In genomic region chr4:138576684-138577083, GRCh38 we compare ENCODE assay signal across 8 cellular contexts.
A peak's percentile ranks its signal among the peaks of the same experiment; 100 is the strongest.
DNase-seq lines count a peak whose midpoint lies in the region; ATAC-seq and TF ChIP-seq lines count a peak whose summit lies in the region.

No MANE protein-coding gene starts in this region.

- 64 to 75% (median 73%) methylated on average over 3 of the region's 3 CpGs for WGBS in psoas muscle, 3 donors

- H3K9me3 ChIP-seq in PC-9 (ENCODE audit: insufficient read depth, low read depth) (no peaks in the 10 kb centered on the region), psoas muscle (peaks cover 25% of the 10 kb centered on the region)

- intact Hi-C loops in PC-9 (cut with micrococcal nuclease; ENCODE audit: unreplicated experiment) = loop anchor here (1.0 to 2.0 kb wide), 2 partner anchors 334 to 541 kb away; partner anchors contain the start of gene SLC7A11
- intact Hi-C loops in psoas muscle (cut with DNase I) = no loop called here

- H3K4me2 ChIP-seq in PC-9 = no peak overlapping the region

- ATAC-seq in GM19395 (IDR thresholded peaks at IDR 0.05; ENCODE audit: unreplicated experiment) (no peak), psoas muscle (no peak)

- POLR2A ChIA-PET in PC-9 (lab: Charles Lee; ENCODE audit: unreplicated experiment) = no interaction called here

- H3K4me3 ChIP-seq in PC-9 = no peak overlapping the region
- H3K4me3 ChIP-seq in fibroblast of villous mesenchyme (ENCODE audit: low read depth, low read length) = no peak overlapping the region
- no peak overlapping the region for H3K4me3 ChIP-seq in psoas muscle

- H4K20me1 ChIP-seq in PC-9 (ENCODE audit: insufficient read depth) = no peaks in the 10 kb centered on the region

- H3K27ac ChIP-seq in PC-9 (no peak overlapping the region), psoas muscle (no peak overlapping the region)

- H3K9me2 ChIP-seq in PC-9 (ENCODE audit: insufficient read depth) = no peaks in the 10 kb centered on the region

- no TSS peak for BruUV-seq in PC-9 (replicated peaks; lab: Mats Ljungman, UMichigan)

- H3K27me3 ChIP-seq in PC-9 (ENCODE audit: insufficient read depth, low read depth) (no peaks in the 10 kb centered on the region), psoas muscle (ENCODE audit: insufficient read depth in 3 of 3, low read length in 2 of 3) (no peaks in the 10 kb centered on the region)

- no peak overlapping the region for H2AFZ ChIP-seq in PC-9

- H3K4me1 ChIP-seq in PC-9 (replicated peaks; ENCODE audit: insufficient read depth) = no peaks in the 10 kb centered on the region
- H3K4me1 ChIP-seq in psoas muscle = no peaks in the 10 kb centered on the region

- CTCF ChIA-PET in PC-9 (lab: Charles Lee) = interaction anchor here (0.6 kb wide), 1 partner anchor 471 kb away, joined by 3 read pairs; no protein-coding TSS in a partner anchor

- H3F3A ChIP-seq in PC-9 (ENCODE audit: insufficient read depth, low read depth) = no peaks in the 10 kb centered on the region

- H3K36me3 ChIP-seq in PC-9 (ENCODE audit: low read depth) (no peaks in the 10 kb centered on the region), psoas muscle (ENCODE audit: insufficient read depth in 1 of 2, low read depth in 1 of 2) (no peaks in the 10 kb centered on the region)

- peak; percentile 66 for TF ChIP-seq CTCF in PC-9 (conservative IDR thresholded peaks at IDR 0.05)
- peak; percentile 64 for TF ChIP-seq CTCF in fibroblast of villous mesenchyme (IDR thresholded peaks at IDR 0.05; ENCODE audit: insufficient read depth, low read depth, low read length)
- no peak for TF ChIP-seq CTCF in psoas muscle (IDR thresholded peaks at IDR 0.05)

- H3K79me2 ChIP-seq in PC-9 (ENCODE audit: low read depth) = no peaks in the 10 kb centered on the region

- DNase-seq in AG20443 (ENCODE audit: low spot score) (peak; percentile 22), H4 (ENCODE audit: low spot score) (peak; percentile 41), PC-9 (no peak), fibroblast of villous mesenchyme (ENCODE audit: low read depth) (peak; percentile 61), NCI-H510A (lab: John Stamatoyannopoulos, UW) (no peak), psoas muscle (no peak), islet precursor cell (no peak)

Comparison
In these comparisons a context has a peak if more than half of its experiments do, and no peak if none do; other contexts are left out.
1. DNase-seq: peak in AG20443 (single experiment), H4 (single experiment) and fibroblast of villous mesenchyme (single experiment); none in PC-9 (0 of 2), NCI-H510A (single experiment), psoas muscle (0 of 2) and islet precursor cell (single experiment).